Comparison of ENCODE assay signal across 19 cellular contexts in genomic region chr5:136236479-136237083, GRCh38. TPM values are rescaled to one million over a fixed set of nuclear protein-coding genes. Genes with fewer than 3 reads are reported as not detected.
DNase-seq lines count a peak whose midpoint lies in the region; ATAC-seq, FAIRE-seq and TF ChIP-seq lines count a peak whose summit lies in the region.
"Had no signal": no experiment of that assay in that cellular context is flagged by ENCODE, and none has a peak within 500 bp of the region (broad histone marks: within the 10 kb centered on the region; RNA-seq: fewer than 3 reads in every experiment).

No MANE protein-coding gene starts in this region.

- H3K27me3 Mint-ChIP-seq in GM23338 (ENCODE audit: insufficient read depth, low read depth, poor library complexity): peaks cover 4% of the 10 kb centered on the region
- H3K27me3 Mint-ChIP-seq in T-cell: peaks cover 4 to 17% of the 10 kb centered on the region in 2 donors

- DNase-seq in GM23338 (ENCODE audit: low spot score) (no peak), NCI-H2227 treated with DMSO at 0.1 percent for 48 hours (lab: John Stamatoyannopoulos, UW) (peak; percentile 90), bronchial epithelial cell (ENCODE audit: low read depth) (peak; percentile 28), kidney tubule cell (ENCODE audit: low spot score) (peak; percentile 77), T-cell (no peak), SW 1271 (lab: John Stamatoyannopoulos, UW) (no peak)
- DNase-seq: C1 segment of cervical spinal cord; CD8-positive, alpha-beta memory T cell; NCI-H1105 treated with DMSO at 0.1 percent for 48 hours; NCI-H187; NCI-H2107; NCI-H446; NCI-H526 treated with DMSO at 0.1 percent for 48 hours; NK-92 treated with Interleukin-12 subunit alpha and Interleukin-12 subunit beta, amount 100 ng/mL, for 24 hours; SHP77 had no signal

- H3K9me2 ChIP-seq in GM23338 (ENCODE audit: insufficient read depth): 0 out of 2 replicates have a peak, but pooled peaks cover 2% of the 10 kb centered on the region

- H2AFZ ChIP-seq in GM23338: no peak overlapping the region

- H4K20me1 ChIP-seq in GM23338 (replicated peaks; ENCODE audit: insufficient read depth): no peaks in the 10 kb centered on the region

- H3K4me1 Mint-ChIP-seq in GM23338 (peaks cover 6% of the 10 kb centered on the region), T-cell (no peaks in the 10 kb centered on the region)
- H3K4me1 Mint-ChIP-seq: CD8-positive, alpha-beta memory T cell had no signal

- H3K36me3 ChIP-seq in GM23338 (ENCODE audit: insufficient read depth) (no peaks in the 10 kb centered on the region), bronchial epithelial cell (ENCODE audit: control insufficient read depth, insufficient read depth, low read length) (no peaks in the 10 kb centered on the region)

- CTCF ChIA-PET in T-cell (lab: Charles Lee): no interaction called here

- H3K4me3 ChIP-seq in GM23338: no peak overlapping the region
- no peak overlapping the region for H3K4me3 ChIP-seq in bronchial epithelial cell (ENCODE audit: low read depth, low read length)

- no peaks in the 10 kb centered on the region for H3F3A ChIP-seq in GM23338 (replicated peaks; ENCODE audit: low read depth)

- H3K4me1 ChIP-seq in GM23338 (ENCODE audit: insufficient read depth): no peaks in the 10 kb centered on the region

- no peak for TF ChIP-seq CTCF in GM23338 (conservative IDR thresholded peaks at IDR 0.05; ENCODE audit: low read depth in 2 of 2)
- no peak for TF ChIP-seq CTCF in bronchial epithelial cell (IDR thresholded peaks at IDR 0.05; ENCODE audit: insufficient read depth, low read length, severe bottlenecking)

- no peak overlapping the region for H3K27ac ChIP-seq in GM23338 (ENCODE audit: low read depth)

- FAIRE-seq in bronchial epithelial cell (lab: Jason Lieb, UNC): peak; percentile 13
- FAIRE-seq: D721Med, GM12891, H1 had no signal

- POLR2A ChIA-PET in T-cell (lab: Charles Lee): no interaction called here

- H3K4me2 ChIP-seq in GM23338: no peak overlapping the region

- H3K9me3 Mint-ChIP-seq in GM23338 (no peaks in the 10 kb centered on the region), T-cell (no peaks in the 10 kb centered on the region)

- no peak overlapping the region for H3K27ac Mint-ChIP-seq in GM23338
- no peak overlapping the region for H3K27ac Mint-ChIP-seq in T-cell
- H3K27ac Mint-ChIP-seq: CD8-positive, alpha-beta memory T cell had no signal

- H3K4me3 Mint-ChIP-seq in GM23338: no peak overlapping the region
- H3K4me3 Mint-ChIP-seq in T-cell: no peak overlapping the region
- H3K4me3 Mint-ChIP-seq: CD8-positive, alpha-beta memory T cell had no signal

- H3K27me3 ChIP-seq in GM23338 (ENCODE audit: insufficient read depth) (no peaks in the 10 kb centered on the region), bronchial epithelial cell (ENCODE audit: control insufficient read depth, insufficient read depth, low read length) (peaks cover 4% of the 10 kb centered on the region)

- H3K36me3 Mint-ChIP-seq in GM23338 (ENCODE audit: low read depth) (no peaks in the 10 kb centered on the region), T-cell (no peaks in the 10 kb centered on the region)
- H3K36me3 Mint-ChIP-seq: CD8-positive, alpha-beta memory T cell had no signal

- ATAC-seq in GM23338: peak; percentile 58
- ATAC-seq in T-cell (replicated peaks in 1 of 4): no peak
- ATAC-seq in esophagus mucosa: no peak

- H3K79me2 ChIP-seq in GM23338 (replicated peaks; ENCODE audit: insufficient read depth): no peaks in the 10 kb centered on the region

TF ChIP-seq in GM23338, 12 proteins besides CTCF, POLR2A, EP300 and RAD21:
- TF ChIP-seq ZNF114 (CRISPR knock-in tag; IDR thresholded peaks at IDR 0.05): no peak
- TF ChIP-seq ZNF462 (CRISPR knock-in tag; IDR thresholded peaks at IDR 0.05): no peak
- no peak for TF ChIP-seq POLR2AphosphoS5 (IDR thresholded peaks at IDR 0.05; ENCODE audit: low read depth)

RNA-seq across cellular contexts. Expression of gene SMIM32, which starts 43.6 kb away (rescaled TPM):
- total RNA-seq in GM23338 (2014; rRNA removed; shearing (Covaris generic)): 0.19 and 0.56 TPM in 2 replicates
- 0.17 and 0.27 TPM in 2 replicates for polyA plus RNA-seq in GM23338 (2016; fragmentation: Nextera tagmentation; extraction: Ambion mirVana)
- total RNA-seq in bronchial epithelial cell: not detected in 2 replicates
- total RNA-seq in T-cell: not detected
- total RNA-seq in esophagus mucosa: not detected
- total RNA-seq: CD8-positive, alpha-beta memory T cell had no signal
- polyA plus RNA-seq: CD8-positive, alpha-beta memory T cell had no signal

Comparison
In these comparisons a context has a peak if more than half of its experiments do, and no peak if none do; other contexts are left out.
1. DNase-seq: peak in NCI-H2227 treated with DMSO at 0.1 percent for 48 hours (single experiment), bronchial epithelial cell (single experiment) and kidney tubule cell (single experiment); none in GM23338 (single experiment), T-cell (0 of 34) and SW 1271 (0 of 2).